Comparison of ENCODE assay signal across 24 cellular contexts in the genomic region with DNA sequence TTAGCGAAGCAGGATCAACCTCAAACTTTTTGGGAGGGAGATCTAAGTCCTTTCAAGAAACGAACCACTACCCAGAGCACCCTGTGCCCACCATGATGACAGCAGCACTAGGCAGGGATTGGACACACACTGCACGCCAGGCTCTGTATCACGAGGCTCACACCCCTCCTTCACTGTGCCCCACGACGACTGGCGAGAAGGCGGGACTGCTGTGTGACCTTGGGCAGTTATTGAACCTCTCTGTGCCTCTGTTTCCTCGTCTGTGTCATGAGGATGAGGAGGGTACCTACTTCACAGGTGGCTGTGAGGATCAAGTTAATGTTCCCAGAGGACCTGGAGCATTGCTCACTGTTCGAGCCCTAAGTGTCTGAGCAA.
"Had no signal": no experiment of that assay in that cellular context is flagged by ENCODE, and none has a peak within 500 bp of the region (broad histone marks: within the 10 kb centered on the region; RNA-seq: fewer than 3 reads in every experiment).

No MANE protein-coding gene starts in this region.

- H3K4me3 ChIP-seq: adrenal gland, Peyer's patch had no signal

- DNase-seq: activated CD4-positive, alpha-beta T cell treated with anti-CD3 and anti-CD28 coated beads for 4 hours; activated CD4-positive, alpha-beta T cell treated with anti-CD3 and anti-CD28 coated beads, Interleukin-2, amount 50 U/mL, for 4 hours; activated CD8-positive, alpha-beta memory T cell treated with anti-CD3 and anti-CD28 coated beads, Interleukin-2, amount 50 U/mL, for 48 hours; activated CD8-positive, alpha-beta T cell treated with anti-CD3 and anti-CD28 coated beads, Interleukin-2, amount 10 ng/mL, durations not matched to agents 7 days and 5 days; activated naive CD4-positive, alpha-beta T cell treated with anti-CD3 and anti-CD28 coated beads, Interleukin-2, amount 50 U/mL, for 16 hours; activated naive CD8-positive, alpha-beta T cell treated with anti-CD3 and anti-CD28 coated beads, Interleukin-2, amount 10 ng/mL, durations not matched to agents 7 days and 5 days; activated T-cell treated with anti-CD3 and anti-CD28 coated beads, Interleukin-2, amount 50 U/mL, for 1 hour; adrenal gland; anterior cingulate cortex; Kasumi-1; KBM-7; NCI-H1092; NCI-H1417; NCI-H1694; NCI-H2029; NCI-H2107; NCI-H345; NCI-H510A; NCI-H526 treated with DMSO at 0.1 percent for 48 hours; NCI-H82; SHP77 treated with DMSO at 0.1 percent for 48 hours had no signal

- ATAC-seq: activated CD4-positive, CD25-positive, alpha-beta regulatory T cell treated with anti-CD3 and anti-CD28 coated beads, Interleukin-2, amount 50 U/mL, for 24 hours; activated CD8-positive, alpha-beta T cell treated with anti-CD3 and anti-CD28 coated beads, Interleukin-2, amount 10 ng/mL, durations not matched to agents 7 days and 5 days had no signal

- H3K36me3 ChIP-seq: adrenal gland, Peyer's patch had no signal

- H3K27me3 ChIP-seq: adrenal gland, Peyer's patch had no signal

- H3K4me1 ChIP-seq: adrenal gland had no signal

- H3K27ac ChIP-seq: adrenal gland, Peyer's patch, RWPE1 had no signal

- H3K9me3 ChIP-seq: adrenal gland, Peyer's patch had no signal
